ENCODE assay signal across 19 cellular contexts in the genomic region with DNA sequence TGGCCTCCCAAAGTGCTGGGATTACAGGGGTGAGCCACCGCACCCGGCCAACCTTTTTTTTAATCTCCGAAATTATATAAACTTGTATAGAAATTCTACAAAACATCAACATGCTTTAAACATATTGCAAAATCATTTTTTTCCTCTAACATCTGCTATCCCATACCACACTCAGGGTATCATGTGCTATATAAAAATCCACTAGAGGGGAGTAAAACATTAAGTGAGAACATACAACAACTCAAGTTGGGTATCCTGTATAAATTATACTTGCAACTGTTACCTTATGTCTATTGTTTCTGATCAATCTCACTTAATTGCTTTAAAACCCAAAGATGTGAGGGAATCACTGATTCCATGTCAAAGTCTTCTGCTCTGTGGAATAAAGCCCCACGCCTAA.
DNase-seq lines count a peak whose midpoint lies in the region; ATAC-seq, FAIRE-seq and TF ChIP-seq lines count a peak whose summit lies in the region.
"Had no signal": no experiment of that assay in that cellular context is flagged by ENCODE, and none has a peak within 500 bp of the region (broad histone marks: within the 10 kb centered on the region; RNA-seq: fewer than 3 reads in every experiment).

No MANE protein-coding gene starts in this region.

- no peak overlapping the region for H2AFZ ChIP-seq in astrocyte (ENCODE audit: low read depth, low read length)

- TF ChIP-seq CTCF in AG10803 (conservative IDR thresholded peaks at IDR 0.05; ENCODE audit: low read length) = peak; percentile 61
- TF ChIP-seq CTCF in astrocyte (IDR thresholded peaks at IDR 0.05; ENCODE audit: insufficient read depth, low read depth, low read length) = peak; percentile 34
- peak; percentile 34 for TF ChIP-seq CTCF in fibroblast of villous mesenchyme (IDR thresholded peaks at IDR 0.05; ENCODE audit: insufficient read depth, low read depth, low read length)

- H3K79me2 ChIP-seq in astrocyte (ENCODE audit: insufficient read depth, low read length) = no peaks in the 10 kb centered on the region

- peaks cover 4% of the 10 kb centered on the region for H3K4me1 Mint-ChIP-seq in astrocyte (ENCODE audit: low read depth, unreplicated experiment)
- H3K4me1 Mint-ChIP-seq in activated T-helper 1 cell treated with anti-CD3 and anti-CD28 coated beads, Interleukin-12 subunit alpha, Interleukin-12 subunit beta, Interleukin-2, Interleukin-4 antibody, amounts not matched to agents 30 ng/mL and 10 ng/mL and 1 ng/mL, durations not matched to agents 14 hours and 24 hours and 36 hours (ENCODE audit: low read depth) = peaks cover 5% of the 10 kb centered on the region

- peaks cover 21% of the 10 kb centered on the region for H3K4me1 ChIP-seq in astrocyte (ENCODE audit: insufficient read depth, low read length)
- H3K4me1 ChIP-seq: BLaER1, pancreas had no signal

- intact Hi-C loops in activated T-helper 1 cell treated with anti-CD3 and anti-CD28 coated beads, Interleukin-12 subunit alpha, Interleukin-12 subunit beta, Interleukin-2, Interleukin-4 antibody, amounts not matched to agents 30 ng/mL and 10 ng/mL and 1 ng/mL, durations not matched to agents 14 hours and 24 hours and 36 hours (cut with micrococcal nuclease) = no loop called here

- H3K27ac ChIP-seq in astrocyte (ENCODE audit: low read depth, low read length) = no peak overlapping the region
- H3K27ac ChIP-seq: BLaER1, pancreas, thoracic aorta had no signal

- no peak overlapping the region for H3K4me2 ChIP-seq in astrocyte (ENCODE audit: low read length)
- H3K4me2 ChIP-seq: BLaER1 had no signal

- DNase-seq in AG10803 (ENCODE audit: low read depth) (peak; percentile 63), LHCN-M2 (ENCODE audit: low read depth) (peak; percentile 32), astrocyte (ENCODE audit: low read depth) (no peak), fibroblast of villous mesenchyme (ENCODE audit: low read depth) (peak; percentile 32), NCI-H226 (no peak), GM19239 (ENCODE audit: insufficient read length, low spot score) (no peak)
- DNase-seq in activated T-helper 1 cell treated with anti-CD3 and anti-CD28 coated beads, Interleukin-12 subunit alpha, Interleukin-12 subunit beta, Interleukin-2, Interleukin-4 antibody, amounts not matched to agents 30 ng/mL and 10 ng/mL and 1 ng/mL, durations not matched to agents 14 hours and 24 hours and 36 hours (ENCODE audit: low spot score) = no peak
- DNase-seq: activated CD8-positive, alpha-beta memory T cell treated with anti-CD3 and anti-CD28 coated beads, Interleukin-2, amount 10 ng/mL, durations not matched to agents 7 days and 5 days; activated effector memory CD4-positive, alpha-beta T cell treated with Interleukin-2 at 50 U/mL for 16 hours; amygdala; cortex of kidney; NCI-H187 treated with DMSO at 0.1 percent for 48 hours; NCI-H510A treated with DMSO at 0.1 percent for 48 hours; pancreas; T-helper 1 cell had no signal

- H3K9me3 ChIP-seq in astrocyte (ENCODE audit: insufficient read depth, low read depth, low read length) = no peaks in the 10 kb centered on the region
- H3K9me3 ChIP-seq: pancreas had no signal

- H3K4me3 Mint-ChIP-seq in astrocyte (ENCODE audit: unreplicated experiment) = no peak overlapping the region
- H3K4me3 Mint-ChIP-seq in activated T-helper 1 cell treated with anti-CD3 and anti-CD28 coated beads, Interleukin-12 subunit alpha, Interleukin-12 subunit beta, Interleukin-2, Interleukin-4 antibody, amounts not matched to agents 30 ng/mL and 10 ng/mL and 1 ng/mL, durations not matched to agents 14 hours and 24 hours and 36 hours = no peak overlapping the region
- H3K4me3 Mint-ChIP-seq: activated CD8-positive, alpha-beta memory T cell treated with anti-CD3 and anti-CD28 coated beads, Interleukin-2, amount 10 ng/mL, durations not matched to agents 7 days and 5 days had no signal

- no peaks in the 10 kb centered on the region for H3K27me3 Mint-ChIP-seq in astrocyte (ENCODE audit: low read depth, unreplicated experiment)
- H3K27me3 Mint-ChIP-seq in activated T-helper 1 cell treated with anti-CD3 and anti-CD28 coated beads, Interleukin-12 subunit alpha, Interleukin-12 subunit beta, Interleukin-2, Interleukin-4 antibody, amounts not matched to agents 30 ng/mL and 10 ng/mL and 1 ng/mL, durations not matched to agents 14 hours and 24 hours and 36 hours (ENCODE audit: insufficient read depth) = peaks cover 2% of the 10 kb centered on the region
- H3K27me3 Mint-ChIP-seq: activated CD8-positive, alpha-beta memory T cell treated with anti-CD3 and anti-CD28 coated beads, Interleukin-2, amount 10 ng/mL, durations not matched to agents 7 days and 5 days had no signal

- H4K20me1 ChIP-seq in astrocyte (ENCODE audit: insufficient read depth, low read length) = no peaks in the 10 kb centered on the region
- H4K20me1 ChIP-seq: BLaER1 had no signal

- no peak overlapping the region for H3K9ac ChIP-seq in astrocyte (ENCODE audit: low read length)
- H3K9ac ChIP-seq: BLaER1 had no signal

- no peaks in the 10 kb centered on the region for H3K27me3 ChIP-seq in astrocyte (ENCODE audit: insufficient read depth, low read length)
- H3K27me3 ChIP-seq: BLaER1, pancreas had no signal

- H3K27ac Mint-ChIP-seq in astrocyte (ENCODE audit: unreplicated experiment) = no peak overlapping the region
- no peak overlapping the region for H3K27ac Mint-ChIP-seq in activated T-helper 1 cell treated with anti-CD3 and anti-CD28 coated beads, Interleukin-12 subunit alpha, Interleukin-12 subunit beta, Interleukin-2, Interleukin-4 antibody, amounts not matched to agents 30 ng/mL and 10 ng/mL and 1 ng/mL, durations not matched to agents 14 hours and 24 hours and 36 hours
- H3K27ac Mint-ChIP-seq: activated CD8-positive, alpha-beta memory T cell treated with anti-CD3 and anti-CD28 coated beads, Interleukin-2, amount 10 ng/mL, durations not matched to agents 7 days and 5 days had no signal

- no peak for ATAC-seq in HG02981 (IDR thresholded peaks at IDR 0.05; ENCODE audit: unreplicated experiment)
- ATAC-seq: activated CD8-positive, alpha-beta memory T cell treated with anti-CD3 and anti-CD28 coated beads, Interleukin-2, amount 10 ng/mL, durations not matched to agents 7 days and 5 days; Panc1; pancreas had no signal

- FAIRE-seq in astrocyte (lab: Jason Lieb, UNC) = peak; percentile 26
- FAIRE-seq in GM19239 (lab: Jason Lieb, UNC) = no peak
- FAIRE-seq: pancreas had no signal

- H3K36me3 ChIP-seq in astrocyte (ENCODE audit: insufficient read depth, low read length) = no peaks in the 10 kb centered on the region
- H3K36me3 ChIP-seq: pancreas, thoracic aorta had no signal

- H3K36me3 Mint-ChIP-seq in astrocyte (ENCODE audit: low read depth, unreplicated experiment) = peaks cover 2% of the 10 kb centered on the region
- H3K36me3 Mint-ChIP-seq in activated T-helper 1 cell treated with anti-CD3 and anti-CD28 coated beads, Interleukin-12 subunit alpha, Interleukin-12 subunit beta, Interleukin-2, Interleukin-4 antibody, amounts not matched to agents 30 ng/mL and 10 ng/mL and 1 ng/mL, durations not matched to agents 14 hours and 24 hours and 36 hours (ENCODE audit: low read depth) = peaks cover 11% of the 10 kb centered on the region

- H3K4me3 ChIP-seq in AG10803 (ENCODE audit: low read length) = no peak overlapping the region
- no peak overlapping the region for H3K4me3 ChIP-seq in astrocyte (ENCODE audit: insufficient read depth, low read depth, low read length)
- H3K4me3 ChIP-seq in fibroblast of villous mesenchyme (ENCODE audit: low read depth, low read length) = no peak overlapping the region
- H3K4me3 ChIP-seq: BLaER1, pancreas, thoracic aorta had no signal

- H3K9me3 Mint-ChIP-seq in astrocyte (ENCODE audit: unreplicated experiment) = peaks cover 9% of the 10 kb centered on the region
- peaks cover 18% of the 10 kb centered on the region for H3K9me3 Mint-ChIP-seq in activated T-helper 1 cell treated with anti-CD3 and anti-CD28 coated beads, Interleukin-12 subunit alpha, Interleukin-12 subunit beta, Interleukin-2, Interleukin-4 antibody, amounts not matched to agents 30 ng/mL and 10 ng/mL and 1 ng/mL, durations not matched to agents 14 hours and 24 hours and 36 hours

Comparison
In these comparisons a context has a peak if more than half of its experiments do, and no peak if none do; other contexts are left out.
1. DNase-seq: peak in AG10803 (single experiment), LHCN-M2 (single experiment) and fibroblast of villous mesenchyme (single experiment); none in astrocyte (single experiment), NCI-H226 (single experiment), activated T-helper 1 cell treated with anti-CD3 and anti-CD28 coated beads, Interleukin-12 subunit alpha, Interleukin-12 subunit beta, Interleukin-2, Interleukin-4 antibody, amounts not matched to agents 30 ng/mL and 10 ng/mL and 1 ng/mL, durations not matched to agents 14 hours and 24 hours and 36 hours (single experiment) and GM19239 (single experiment).
2. Peak in every context shown above with its lines, with median percentiles within 50 percentile points of each other: CTCF ChIP-seq.